Comparison of ENCODE assay signal across 16 cellular contexts in genomic region chr2:25996844-25997243, GRCh38.
"Had no signal": no experiment of that assay in that cellular context is flagged by ENCODE, and none has a peak within 500 bp of the region (broad histone marks: within the 10 kb centered on the region; RNA-seq: fewer than 3 reads in every experiment).

No MANE protein-coding gene starts in this region.

- ATAC-seq: activated naive CD4-positive, alpha-beta T cell treated with anti-CD3 and anti-CD28 coated beads, Interleukin-2, amount 50 U/mL, for 72 hours; naive thymus-derived CD8-positive, alpha-beta T cell had no signal

- H3K27me3 ChIP-seq: dorsolateral prefrontal cortex, pancreas, upper lobe of left lung had no signal

- H3K27ac ChIP-seq: dorsolateral prefrontal cortex, SK-N-MC had no signal

- H3K36me3 ChIP-seq: pancreas, upper lobe of left lung had no signal

- DNase-seq: activated B cell treated with CpG ODN at 0.5 μM for 24 hours; activated CD4-positive, alpha-beta memory T cell treated with anti-CD3 and anti-CD28 coated beads for 36 hours; activated CD4-positive, alpha-beta T cell treated with anti-CD3 and anti-CD28 coated beads for 4 hours; activated gamma-delta T cell treated with Interleukin-2 at 50 U/mL for 16 hours; activated T-cell treated with anti-CD3 and anti-CD28 coated beads for 4 hours; amniotic stem cell; dorsolateral prefrontal cortex; erythroblast; mesenchymal stem cell; naive thymus-derived CD8-positive, alpha-beta T cell; pancreas; stimulated activated CD4-positive, alpha-beta T cell treated with anti-CD3 and anti-CD28 coated beads, Interleukin-12 subunit alpha, Interleukin-12 subunit beta, amount 100 ng/mL, for 4 hours; stimulated activated CD4-positive, alpha-beta T cell treated with anti-CD3 and anti-CD28 coated beads, Interleukin-2, amount 100 ng/mL, for 24 hours; upper lobe of left lung had no signal

- H3K9me3 ChIP-seq: pancreas, upper lobe of left lung had no signal

- H3K4me3 ChIP-seq: dorsolateral prefrontal cortex, pancreas, SK-N-MC, upper lobe of left lung had no signal
